Comparison of ENCODE assay signal across 32 cellular contexts in the genomic region with DNA sequence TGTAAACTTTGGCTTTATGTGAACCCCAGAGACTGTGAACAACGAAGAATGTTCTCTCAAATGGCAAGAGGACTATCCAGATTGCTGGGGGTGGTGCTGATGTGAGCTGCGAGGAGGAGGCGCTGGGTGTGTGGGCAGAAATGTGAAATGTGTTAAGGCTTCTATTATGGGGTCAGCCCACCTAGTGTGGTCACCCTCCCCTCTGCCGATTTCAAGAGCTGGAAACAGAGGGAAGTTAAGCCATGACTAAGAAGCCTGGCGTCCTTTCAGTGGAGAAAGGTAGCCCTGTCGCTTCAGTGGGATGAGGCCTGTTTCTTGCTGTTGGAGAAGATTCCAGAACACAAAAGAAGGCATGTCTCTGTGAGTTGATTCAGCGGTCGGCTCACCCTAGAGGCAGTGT.
"Had no signal": no experiment of that assay in that cellular context is flagged by ENCODE, and none has a peak within 500 bp of the region (broad histone marks: within the 10 kb centered on the region; RNA-seq: fewer than 3 reads in every experiment).

No MANE protein-coding gene starts in this region.

- H3K9me3 Mint-ChIP-seq: activated CD4-positive, alpha-beta memory T cell treated with anti-CD3 and anti-CD28 coated beads for 36 hours; activated CD4-positive, alpha-beta T cell treated with anti-CD3 and anti-CD28 coated beads, Interleukin-2, amount 10 ng/mL, durations not matched to agents 24 days and 14 days; activated naive CD4-positive, alpha-beta T cell treated with anti-CD3 and anti-CD28 coated beads, Interleukin-2, amount 10 ng/mL, durations not matched to agents 7 days and 5 days; activated naive CD8-positive, alpha-beta T cell treated with anti-CD3 and anti-CD28 coated beads, Interleukin-2, amount 10 ng/mL, durations not matched to agents 7 days and 5 days; activated T-cell treated with anti-CD3 and anti-CD28 coated beads, Interleukin-2, amount 50 U/mL, for 24 hours; central memory CD8-positive, alpha-beta T cell; natural killer cell treated with Interleukin-12 subunit alpha and Interleukin-12 subunit beta and Interleukin-15 and Interleukin-18, amount 100 ng/mL, for 72 hours; stimulated activated memory B cell treated with anti-CD40 and anti-IgM and Interleukin-4, amounts not matched to agents 10 μg/mL and 1 μg/mL and 100 μg/mL, for 72 hours had no signal

- H3K27me3 Mint-ChIP-seq: activated CD4-positive, alpha-beta memory T cell treated with anti-CD3 and anti-CD28 coated beads for 36 hours; activated naive CD4-positive, alpha-beta T cell treated with anti-CD3 and anti-CD28 coated beads, Interleukin-2, amount 10 ng/mL, durations not matched to agents 7 days and 5 days; central memory CD8-positive, alpha-beta T cell; progenitor cell of endocrine pancreas had no signal

- H3K4me1 ChIP-seq: gastrocnemius medialis, stomach, tibial artery, upper lobe of right lung had no signal

- H3K27me3 ChIP-seq: gastrocnemius medialis, ovary, stomach, tibial artery, upper lobe of right lung had no signal

- H3K4me3 ChIP-seq: gastrocnemius medialis, left lung, lung, mucosa of descending colon, ovary, skin epidermis, stomach, tibial artery, upper lobe of right lung had no signal

- H3K36me3 Mint-ChIP-seq: activated CD4-positive, alpha-beta memory T cell treated with anti-CD3 and anti-CD28 coated beads for 36 hours; activated naive CD4-positive, alpha-beta T cell treated with anti-CD3 and anti-CD28 coated beads, Interleukin-2, amount 10 ng/mL, durations not matched to agents 7 days and 5 days; activated naive CD8-positive, alpha-beta T cell treated with anti-CD3 and anti-CD28 coated beads, Interleukin-2, amount 10 ng/mL, durations not matched to agents 7 days and 5 days; natural killer cell treated with Interleukin-12 subunit alpha and Interleukin-12 subunit beta and Interleukin-15 and Interleukin-18, amount 100 ng/mL, for 72 hours; stimulated activated memory B cell treated with anti-CD40 and anti-IgM and Interleukin-4, amounts not matched to agents 10 μg/mL and 1 μg/mL and 100 μg/mL, for 72 hours had no signal

- H3K27ac ChIP-seq: brain microvascular endothelial cell, gastrocnemius medialis, left lung, neutrophil, ovary, skin epidermis, stomach, tibial artery, upper lobe of right lung, WERI-Rb-1 had no signal

- H3K27ac Mint-ChIP-seq: activated CD4-positive, alpha-beta memory T cell treated with anti-CD3 and anti-CD28 coated beads for 36 hours; activated CD4-positive, alpha-beta T cell treated with anti-CD3 and anti-CD28 coated beads, Interleukin-2, amount 10 ng/mL, durations not matched to agents 24 days and 14 days; activated naive CD4-positive, alpha-beta T cell treated with anti-CD3 and anti-CD28 coated beads, Interleukin-2, amount 10 ng/mL, durations not matched to agents 7 days and 5 days; activated naive CD8-positive, alpha-beta T cell treated with anti-CD3 and anti-CD28 coated beads, Interleukin-2, amount 10 ng/mL, durations not matched to agents 7 days and 5 days; activated T-cell treated with anti-CD3 and anti-CD28 coated beads, Interleukin-2, amount 50 U/mL, for 24 hours; natural killer cell treated with Interleukin-12 subunit alpha and Interleukin-12 subunit beta and Interleukin-15 and Interleukin-18, amount 100 ng/mL, for 72 hours; progenitor cell of endocrine pancreas; stimulated activated memory B cell treated with anti-CD40 and anti-IgM and Interleukin-4, amounts not matched to agents 10 μg/mL and 1 μg/mL and 100 μg/mL, for 72 hours had no signal

- ATAC-seq: gastrocnemius medialis; left lung; mucosa of descending colon; sciatic nerve; stimulated activated memory B cell treated with anti-CD40 and anti-IgM and Interleukin-4, amounts not matched to agents 10 μg/mL and 1 μg/mL and 100 μg/mL, for 72 hours; upper lobe of right lung had no signal

- H3K9me3 ChIP-seq: gastrocnemius medialis, left lung, mucosa of descending colon, neutrophil, ovary, stomach, tibial artery, upper lobe of right lung had no signal

- H3K4me3 Mint-ChIP-seq: activated CD4-positive, alpha-beta memory T cell treated with anti-CD3 and anti-CD28 coated beads for 36 hours; activated CD4-positive, alpha-beta T cell treated with anti-CD3 and anti-CD28 coated beads, Interleukin-2, amount 10 ng/mL, durations not matched to agents 24 days and 14 days; activated naive CD4-positive, alpha-beta T cell treated with anti-CD3 and anti-CD28 coated beads, Interleukin-2, amount 10 ng/mL, durations not matched to agents 7 days and 5 days; activated naive CD8-positive, alpha-beta T cell treated with anti-CD3 and anti-CD28 coated beads, Interleukin-2, amount 10 ng/mL, durations not matched to agents 7 days and 5 days; activated T-cell treated with anti-CD3 and anti-CD28 coated beads, Interleukin-2, amount 50 U/mL, for 24 hours; central memory CD8-positive, alpha-beta T cell; natural killer cell treated with Interleukin-12 subunit alpha and Interleukin-12 subunit beta and Interleukin-15 and Interleukin-18, amount 100 ng/mL, for 72 hours; stimulated activated memory B cell treated with anti-CD40 and anti-IgM and Interleukin-4, amounts not matched to agents 10 μg/mL and 1 μg/mL and 100 μg/mL, for 72 hours had no signal

- H3K4me1 Mint-ChIP-seq: activated CD4-positive, alpha-beta T cell treated with anti-CD3 and anti-CD28 coated beads, Interleukin-2, amount 10 ng/mL, durations not matched to agents 24 days and 14 days; activated naive CD4-positive, alpha-beta T cell treated with anti-CD3 and anti-CD28 coated beads, Interleukin-2, amount 10 ng/mL, durations not matched to agents 7 days and 5 days; activated naive CD8-positive, alpha-beta T cell treated with anti-CD3 and anti-CD28 coated beads, Interleukin-2, amount 10 ng/mL, durations not matched to agents 7 days and 5 days; central memory CD8-positive, alpha-beta T cell; stimulated activated memory B cell treated with anti-CD40 and anti-IgM and Interleukin-4, amounts not matched to agents 10 μg/mL and 1 μg/mL and 100 μg/mL, for 72 hours had no signal

- H3K36me3 ChIP-seq: brain microvascular endothelial cell, gastrocnemius medialis, left lung, neutrophil, ovary, stomach, tibial artery, upper lobe of right lung, WERI-Rb-1 had no signal

- DNase-seq: activated CD4-positive, alpha-beta memory T cell treated with anti-CD3 and anti-CD28 coated beads for 36 hours; activated CD4-positive, alpha-beta T cell treated with anti-CD3 and anti-CD28 coated beads, Interleukin-2, amount 10 ng/mL, durations not matched to agents 24 days and 14 days; activated CD4-positive, CD25-positive, alpha-beta regulatory T cell treated with anti-CD3 and anti-CD28 coated beads, Interleukin-2, amount 50 U/mL, for 72 hours; activated CD8-positive, alpha-beta memory T cell treated with anti-CD3 and anti-CD28 coated beads, Interleukin-2, amount 50 U/mL, for 48 hours; activated gamma-delta T cell; activated naive CD4-positive, alpha-beta T cell treated with anti-CD3 and anti-CD28 coated beads, Interleukin-2, amount 10 ng/mL, durations not matched to agents 7 days and 5 days; activated naive CD8-positive, alpha-beta T cell treated with anti-CD3 and anti-CD28 coated beads, Interleukin-2, amount 10 ng/mL, durations not matched to agents 7 days and 5 days; activated T-cell treated with anti-CD3 and anti-CD28 coated beads, Interleukin-2, amount 50 U/mL, for 24 hours; brain microvascular endothelial cell; dermis blood vessel endothelial cell; effector CD8-positive, alpha-beta T cell; gastrocnemius medialis; glutamatergic neuron; left lung; mesendoderm; mucosa of descending colon; ovary; retina; stimulated activated CD4-positive, alpha-beta T cell treated with anti-CD3 and anti-CD28 coated beads, Interleukin-12 subunit alpha, Interleukin-12 subunit beta, amount 100 ng/mL, for 4 hours; stimulated activated CD4-positive, alpha-beta T cell treated with anti-CD3 and anti-CD28 coated beads, Interleukin-4, amount 100 ng/mL, for 24 hours; stomach; tibial artery; upper lobe of right lung; WERI-Rb-1 had no signal
